ENCODE assay signal across 29 cellular contexts in the genomic region with DNA sequence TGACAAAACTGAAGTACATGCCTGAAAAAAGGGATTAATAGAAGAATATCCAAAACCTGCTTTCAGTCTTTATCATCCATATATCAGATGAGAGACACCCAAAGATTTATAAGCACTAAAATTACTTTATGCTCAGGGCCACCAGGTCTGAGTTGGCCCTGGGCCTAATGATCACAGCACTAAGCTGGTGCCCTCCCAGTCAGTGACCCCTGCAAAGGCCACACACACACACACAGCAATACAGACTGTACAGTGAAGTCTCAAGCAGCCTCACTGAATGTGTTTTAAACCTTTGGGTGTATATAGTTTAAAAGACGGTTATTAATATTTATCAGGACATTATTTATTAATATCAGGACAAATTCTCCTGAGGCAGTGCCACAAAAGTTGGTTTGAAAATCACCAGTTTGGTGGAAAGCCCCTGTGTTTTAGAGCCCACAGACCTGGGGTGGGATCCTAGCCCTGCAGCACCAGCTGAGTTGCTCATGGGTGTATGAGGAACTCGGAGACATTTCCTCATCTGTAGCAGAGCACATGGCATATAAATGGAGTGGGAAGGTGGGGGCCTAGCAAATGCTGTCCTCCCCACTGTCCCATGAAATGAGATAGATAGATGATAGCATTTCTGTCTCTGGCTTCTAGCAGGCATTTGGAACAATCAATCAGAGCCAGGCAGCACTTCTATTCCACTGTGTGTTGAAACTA. TPM values are rescaled to one million over a fixed set of nuclear protein-coding genes. Genes with fewer than 3 reads are reported as not detected.
"Had no signal": no experiment of that assay in that cellular context is flagged by ENCODE, and none has a peak within 500 bp of the region (broad histone marks: within the 10 kb centered on the region; RNA-seq: fewer than 3 reads in every experiment).

No MANE protein-coding gene starts in this region.

- H3K9me3 ChIP-seq: body of pancreas, testis had no signal

- H3K27ac ChIP-seq: body of pancreas, foreskin keratinocyte, testis, WERI-Rb-1 had no signal

- H3K4me1 ChIP-seq: body of pancreas, foreskin keratinocyte, testis had no signal

- H3K9me3 Mint-ChIP-seq: activated CD4-positive, alpha-beta T cell treated with anti-CD3 and anti-CD28 coated beads, Interleukin-2, amount 10 ng/mL, durations not matched to agents 7 days and 5 days; activated CD8-positive, alpha-beta T cell treated with anti-CD3 and anti-CD28 coated beads for 36 hours; activated naive CD4-positive, alpha-beta T cell treated with anti-CD3 and anti-CD28 coated beads, Interleukin-2, amount 10 ng/mL, durations not matched to agents 7 days and 5 days; memory B cell had no signal

- H3K27me3 Mint-ChIP-seq: activated CD4-positive, alpha-beta T cell treated with anti-CD3 and anti-CD28 coated beads, Interleukin-2, amount 10 ng/mL, durations not matched to agents 7 days and 5 days; activated CD8-positive, alpha-beta memory T cell treated with anti-CD3 and anti-CD28 coated beads, Interleukin-2, amount 10 ng/mL, durations not matched to agents 7 days and 5 days; activated CD8-positive, alpha-beta T cell treated with anti-CD3 and anti-CD28 coated beads for 36 hours; activated naive CD4-positive, alpha-beta T cell treated with anti-CD3 and anti-CD28 coated beads, Interleukin-2, amount 10 ng/mL, durations not matched to agents 7 days and 5 days; memory B cell had no signal

- H3K27ac Mint-ChIP-seq: activated CD4-positive, alpha-beta T cell treated with anti-CD3 and anti-CD28 coated beads, Interleukin-2, amount 10 ng/mL, durations not matched to agents 7 days and 5 days; activated CD8-positive, alpha-beta memory T cell treated with anti-CD3 and anti-CD28 coated beads, Interleukin-2, amount 10 ng/mL, durations not matched to agents 7 days and 5 days; activated CD8-positive, alpha-beta T cell treated with anti-CD3 and anti-CD28 coated beads for 36 hours; activated naive CD4-positive, alpha-beta T cell treated with anti-CD3 and anti-CD28 coated beads, Interleukin-2, amount 10 ng/mL, durations not matched to agents 7 days and 5 days; memory B cell had no signal

- ATAC-seq: activated CD8-positive, alpha-beta memory T cell treated with anti-CD3 and anti-CD28 coated beads, Interleukin-2, amount 10 ng/mL, durations not matched to agents 7 days and 5 days; activated CD8-positive, alpha-beta T cell treated with anti-CD3 and anti-CD28 coated beads for 36 hours; body of pancreas; foreskin keratinocyte; sciatic nerve had no signal

- DNase-seq: activated CD4-positive, alpha-beta T cell treated with anti-CD3 and anti-CD28 coated beads, Interleukin-2, amount 10 ng/mL, durations not matched to agents 7 days and 5 days; activated CD4-positive, CD25-positive, alpha-beta regulatory T cell treated with anti-CD3 and anti-CD28 coated beads, Interleukin-2, amount 50 U/mL, for 72 hours; activated CD8-positive, alpha-beta memory T cell treated with anti-CD3 and anti-CD28 coated beads, Interleukin-2, amount 10 ng/mL, durations not matched to agents 7 days and 5 days; activated CD8-positive, alpha-beta T cell treated with anti-CD3 and anti-CD28 coated beads for 36 hours; activated effector memory CD4-positive, alpha-beta T cell treated with anti-CD3 and anti-CD28 coated beads, Interleukin-2, amount 50 U/mL, for 16 hours; activated naive CD4-positive, alpha-beta T cell treated with anti-CD3 and anti-CD28 coated beads, Interleukin-2, amount 10 ng/mL, durations not matched to agents 7 days and 5 days; activated T-cell treated with anti-CD3 and anti-CD28 coated beads for 4 hours; anterior cingulate cortex; body of pancreas; caudate nucleus; dermis blood vessel endothelial cell; effector CD8-positive, alpha-beta T cell; erythroblast; foreskin keratinocyte; posterior cingulate gyrus; small intestine; stimulated activated CD4-positive, alpha-beta T cell treated with anti-CD3 and anti-CD28 coated beads, Interleukin-15, amount 100 ng/mL, for 24 hours; stimulated activated naive CD4-positive, alpha-beta T cell; T-helper 2 cell; testis; trophoblast cell; WERI-Rb-1 had no signal

- H3K27me3 ChIP-seq: body of pancreas, foreskin keratinocyte, testis had no signal

- H3K4me3 Mint-ChIP-seq: activated CD4-positive, alpha-beta T cell treated with anti-CD3 and anti-CD28 coated beads, Interleukin-2, amount 10 ng/mL, durations not matched to agents 7 days and 5 days; activated CD8-positive, alpha-beta memory T cell treated with anti-CD3 and anti-CD28 coated beads, Interleukin-2, amount 10 ng/mL, durations not matched to agents 7 days and 5 days; activated CD8-positive, alpha-beta T cell treated with anti-CD3 and anti-CD28 coated beads for 36 hours; activated naive CD4-positive, alpha-beta T cell treated with anti-CD3 and anti-CD28 coated beads, Interleukin-2, amount 10 ng/mL, durations not matched to agents 7 days and 5 days; memory B cell had no signal

- H3K36me3 Mint-ChIP-seq: activated CD8-positive, alpha-beta memory T cell treated with anti-CD3 and anti-CD28 coated beads, Interleukin-2, amount 10 ng/mL, durations not matched to agents 7 days and 5 days had no signal

- H3K4me1 Mint-ChIP-seq: memory B cell had no signal

- H3K4me3 ChIP-seq: body of pancreas, testis had no signal

RNA-seq across cellular contexts. Expression of a gene that starts 48.3 kb away (rescaled TPM):
- total RNA-seq: activated CD4-positive, alpha-beta T cell treated with anti-CD3 and anti-CD28 coated beads, Interleukin-2, amount 10 ng/mL, durations not matched to agents 7 days and 5 days; activated CD8-positive, alpha-beta T cell treated with anti-CD3 and anti-CD28 coated beads for 36 hours; body of pancreas; dermis blood vessel endothelial cell; fibroblast of lung; foreskin keratinocyte; lower leg skin; mononuclear cell; myocyte; omental fat pad; sciatic nerve had no signal
- polyA plus RNA-seq: fibroblast of lung, foreskin keratinocyte, small intestine had no signal
